In genomic region chr6:3163248-3163594, GRCh38 we compare ENCODE assay signal across 8 cellular contexts. TPM values are rescaled to one million over a fixed set of nuclear protein-coding genes. Genes with fewer than 3 reads are reported as not detected.
DNase-seq lines count a peak whose midpoint lies in the region; ATAC-seq and TF ChIP-seq lines count a peak whose summit lies in the region.

No MANE protein-coding gene starts in this region.

- no peaks in the 10 kb centered on the region for H3K36me3 ChIP-seq in A673 (ENCODE audit: insufficient read depth, low read length, poor library complexity, severe bottlenecking)
- no peaks in the 10 kb centered on the region for H3K36me3 ChIP-seq in Panc1 (ENCODE audit: control insufficient read depth, insufficient read depth, low read length)

- CTCF ChIA-PET in A673 (lab: Charles Lee): interaction anchor here (0.6 to 0.7 kb wide), 2 partner anchors 210 to 399 kb away, joined by 5 to 6 read pairs; no protein-coding TSS in a partner anchor
- CTCF ChIA-PET in Panc1 (lab: Charles Lee): no interaction called here

- no peak for TF ChIP-seq CTCF in A673 (conservative IDR thresholded peaks at IDR 0.05; ENCODE audit: low read depth, low read length)
- TF ChIP-seq CTCF in Panc1 (IDR thresholded peaks at IDR 0.05): peak; percentile 41
- no peak for TF ChIP-seq CTCF in fibroblast of mammary gland (conservative IDR thresholded peaks at IDR 0.05; ENCODE audit: control insufficient read depth, insufficient read depth, low read depth, low read length)

- POLR2A ChIA-PET in A673 (lab: Charles Lee; ENCODE audit: low non-redundant PET): no interaction called here
- POLR2A ChIA-PET in Panc1 (lab: Charles Lee): no interaction called here

- in situ Hi-C loops in Panc1 (cut with HindIII; ENCODE audit: low pct_unique_long_range_greater_than_20kb, low sequenced_read_pairs): no loop called here

- H3K4me3 ChIP-seq in A673 (ENCODE audit: low read depth, low read length, poor library complexity, severe bottlenecking): peak overlapping the region; percentile 84
- H3K4me3 ChIP-seq in Panc1 (ENCODE audit: low read depth in 2 of 2, low read length in 2 of 2): peak overlapping the region; percentile 76 to 84
- H3K4me3 ChIP-seq in fibroblast of mammary gland (ENCODE audit: control insufficient read depth, low read depth, low read length): peak overlapping the region; percentile 54
- peak overlapping the region; percentile 73 for H3K4me3 ChIP-seq in skeletal muscle cell (ENCODE audit: low read depth, low read length)

- BruUV-seq in A673 (replicated peaks; lab: Mats Ljungman, UMichigan) (no TSS peak), Panc1 (replicated peaks; lab: Mats Ljungman, UMichigan) (no TSS peak)

- ATAC-seq in GM19467 (IDR thresholded peaks at IDR 0.05; ENCODE audit: unreplicated experiment) (peak; percentile 11), Panc1 (peak; percentile 6; the same call in 1 of the 2 replicates)

- H3K4me1 ChIP-seq in A673 (ENCODE audit: insufficient read depth, low read length, poor library complexity, severe bottlenecking): peaks cover 39% of the 10 kb centered on the region
- H3K4me1 ChIP-seq in Panc1 (ENCODE audit: control insufficient read depth, insufficient read depth, low read length): peaks cover 28% of the 10 kb centered on the region

- H3K27ac ChIP-seq in A673 (ENCODE audit: low read depth, low read length, poor library complexity, severe bottlenecking) (no peak overlapping the region), Panc1 (ENCODE audit: low read length) (peak overlapping the region; percentile 68)

- DNase-seq in A673 (ENCODE audit: low spot score) (no peak), Panc1 (ENCODE audit: low read depth, low spot score) (no peak), fibroblast of mammary gland (ENCODE audit: low read depth) (no peak), skeletal muscle cell (ENCODE audit: low read depth) (no peak), hippocampal formation (lab: John Stamatoyannopoulos, UW) (no peak), AML-193 (lab: John Stamatoyannopoulos, UW) (no peak), NCI-H146 (lab: John Stamatoyannopoulos, UW) (no peak)

- intact Hi-C loops in A673 (cut with micrococcal nuclease; ENCODE audit: unreplicated experiment) (no loop called here), Panc1 (cut with micrococcal nuclease; ENCODE audit: unreplicated experiment) (loop anchor here (10.0 kb wide), 1 partner anchor 72 kb away; no protein-coding TSS in a partner anchor)

- H3K27me3 ChIP-seq in A673 (replicated peaks; ENCODE audit: insufficient read depth, low read depth, low read length, poor library complexity): no peaks in the 10 kb centered on the region
- H3K27me3 ChIP-seq in Panc1 (ENCODE audit: control insufficient read depth, insufficient read depth, low read length): no peaks in the 10 kb centered on the region

- H3K9me3 ChIP-seq in A673 (ENCODE audit: low read depth, low read length, poor library complexity, severe bottlenecking) (no peaks in the 10 kb centered on the region), Panc1 (ENCODE audit: control insufficient read depth, insufficient read depth, low read depth, low read length) (no peaks in the 10 kb centered on the region)

RNA-seq across cellular contexts. Expression of gene TUBB2A, which starts 5.9 kb away (rescaled TPM):
- total RNA-seq in A673 (2021): 93.9 and 112 TPM in 2 replicates
- 33.3 TPM for total RNA-seq in Panc1 (2021; ENCODE audit: unreplicated experiment)
- 80.7 TPM for polyA plus RNA-seq in Panc1 (2012; ENCODE audit: insufficient read length)

RNA-seq across cellular contexts. Expression of gene BPHL, which starts 44.7 kb away (rescaled TPM):
- total RNA-seq in A673 (2021) (30.8 and 37.4 TPM in 2 replicates), Panc1 (2021; ENCODE audit: unreplicated experiment) (36.3 TPM)
- polyA plus RNA-seq in Panc1 (2012; ENCODE audit: insufficient read length): 42.5 TPM
